ENCODE assay signal across 16 cellular contexts in the genomic region with DNA sequence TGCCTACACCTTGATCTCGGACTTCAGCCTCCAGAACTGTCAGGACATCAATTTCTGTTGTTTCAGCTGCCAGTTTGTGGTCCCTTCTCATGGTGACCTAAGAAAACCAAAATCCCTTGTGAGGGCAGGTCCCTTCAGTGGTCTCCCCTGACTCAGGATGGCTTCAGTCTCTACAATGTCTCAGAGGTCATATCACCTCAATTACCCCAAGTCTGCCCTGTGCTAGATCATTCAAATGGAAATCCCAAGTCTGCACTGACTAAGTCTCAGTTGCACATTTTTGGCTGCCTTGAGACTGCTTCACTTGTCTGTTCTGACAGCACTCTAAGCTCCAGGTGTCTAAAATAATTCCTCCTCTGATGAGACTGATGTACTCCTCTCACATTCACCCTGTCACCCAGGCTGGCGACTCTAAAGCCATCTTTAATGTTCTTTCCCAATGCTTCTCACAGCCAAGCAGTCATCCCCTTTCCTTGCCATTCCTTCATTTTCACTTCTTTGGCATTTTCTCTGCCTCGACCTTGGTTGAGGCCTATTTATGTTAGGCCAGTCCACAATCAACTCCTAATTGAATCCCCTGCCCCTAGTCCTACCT.
DNase-seq lines count a peak whose midpoint lies in the region; ATAC-seq and TF ChIP-seq lines count a peak whose summit lies in the region.
"Had no signal": no experiment of that assay in that cellular context is flagged by ENCODE, and none has a peak within 500 bp of the region (broad histone marks: within the 10 kb centered on the region; RNA-seq: fewer than 3 reads in every experiment).

No MANE protein-coding gene starts in this region.

- peaks cover 6% of the 10 kb centered on the region for H3K9me3 Mint-ChIP-seq in T-helper 1 cell treated with Interleukin-12 subunit alpha and Interleukin-12 subunit beta and Interleukin-4 antibody, amounts not matched to agents 30 μg/mL and 1 μg/mL, for 36 hours
- H3K9me3 Mint-ChIP-seq in T-cell = peaks cover 0 to 5% (median 3%) of the 10 kb centered on the region in 3 donors
- peaks cover 3 to 12% of the 10 kb centered on the region in 2 donors for H3K9me3 Mint-ChIP-seq in stimulated activated naive CD8-positive, alpha-beta T cell treated with anti-CD3 and anti-CD28 coated beads, Interleukin-15, amount 100 ng/mL, for 72 hours
- no peaks in the 10 kb centered on the region for H3K9me3 Mint-ChIP-seq in type B pancreatic cell

- H3K4me2 ChIP-seq in fibroblast of lung (ENCODE audit: extremely low read depth, insufficient read depth, low read length) = no peak overlapping the region

- DNase-seq in T-helper 1 cell = no peak
- DNase-seq in T-cell = no peak
- DNase-seq in fibroblast of lung (ENCODE audit: low read depth in 2 of 2) = peak in 1 of 2 donors; percentile 41
- no peak for DNase-seq in stimulated activated naive CD8-positive, alpha-beta T cell treated with anti-CD3 and anti-CD28 coated beads, Interleukin-15, amount 100 ng/mL, for 72 hours
- DNase-seq in NCI-H774 (lab: John Stamatoyannopoulos, UW) = no peak
- DNase-seq in type B pancreatic cell (ENCODE audit: extremely low spot score, unreplicated experiment) = no peak
- no peak for DNase-seq in H4 (ENCODE audit: low spot score)
- DNase-seq: activated CD4-positive, CD25-positive, alpha-beta regulatory T cell; activated CD8-positive, alpha-beta memory T cell treated with anti-CD3 and anti-CD28 coated beads, Interleukin-2, amount 50 U/mL, for 4 hours; cerebellar nuclear complex; GDM1; NCI-H524 treated with DMSO at 0.1 percent for 48 hours; posterior cingulate gyrus; stimulated activated CD4-positive, alpha-beta T cell treated with anti-CD3 and anti-CD28 coated beads, Interleukin-12 subunit alpha, Interleukin-12 subunit beta, amount 100 ng/mL, for 4 hours had no signal

- H3K27me3 ChIP-seq in fibroblast of lung (ENCODE audit: control insufficient read depth, insufficient read depth, low read length) = no peaks in the 10 kb centered on the region

- no peaks in the 10 kb centered on the region for H3K9me3 ChIP-seq in fibroblast of lung (ENCODE audit: control insufficient read depth, insufficient read depth, low read depth, low read length)

- H3K27ac ChIP-seq in fibroblast of lung (ENCODE audit: insufficient read depth, low read length) = peak overlapping the region; percentile 40

- H4K20me1 ChIP-seq in fibroblast of lung (ENCODE audit: control insufficient read depth, extremely low read depth, insufficient read depth, low read length) = no peaks in the 10 kb centered on the region

- ATAC-seq in T-cell (replicated peaks in 1 of 4) = no peak
- peak; percentile 28 for ATAC-seq in stimulated activated naive CD8-positive, alpha-beta T cell treated with anti-CD3 and anti-CD28 coated beads, Interleukin-15, amount 100 ng/mL, for 72 hours

- H3K9ac ChIP-seq in fibroblast of lung (ENCODE audit: insufficient read depth, low read length) = no peak overlapping the region

- TF ChIP-seq CTCF in fibroblast of lung (conservative IDR thresholded peaks at IDR 0.05 in 1 of 2, IDR thresholded peaks at IDR 0.05 in 1 of 2; ENCODE audit: low read depth in 1 of 2, low read length in 2 of 2) (no peak), type B pancreatic cell (conservative IDR thresholded peaks at IDR 0.05) (no peak)

- peaks cover 8% of the 10 kb centered on the region for H3K4me1 Mint-ChIP-seq in T-helper 1 cell treated with Interleukin-12 subunit alpha and Interleukin-12 subunit beta and Interleukin-4 antibody, amounts not matched to agents 30 μg/mL and 1 μg/mL, for 36 hours (ENCODE audit: low read depth)
- H3K4me1 Mint-ChIP-seq in T-cell = peaks cover 17 to 26% (median 23%) of the 10 kb centered on the region in 3 donors
- peaks cover 19% of the 10 kb centered on the region for H3K4me1 Mint-ChIP-seq in stimulated activated naive CD8-positive, alpha-beta T cell treated with anti-CD3 and anti-CD28 coated beads, Interleukin-15, amount 100 ng/mL, for 72 hours
- H3K4me1 Mint-ChIP-seq in type B pancreatic cell (ENCODE audit: unreplicated experiment) = peaks cover 25% of the 10 kb centered on the region

- peaks cover 4% of the 10 kb centered on the region for H3K36me3 Mint-ChIP-seq in T-helper 1 cell treated with Interleukin-12 subunit alpha and Interleukin-12 subunit beta and Interleukin-4 antibody, amounts not matched to agents 30 μg/mL and 1 μg/mL, for 36 hours (ENCODE audit: low read depth)
- peaks cover 2% of the 10 kb centered on the region for H3K36me3 Mint-ChIP-seq in T-cell
- no peaks in the 10 kb centered on the region for H3K36me3 Mint-ChIP-seq in type B pancreatic cell

- POLR2A ChIA-PET in T-cell (lab: Charles Lee) = no interaction called here

- H3K4me3 Mint-ChIP-seq in T-helper 1 cell treated with Interleukin-12 subunit alpha and Interleukin-12 subunit beta and Interleukin-4 antibody, amounts not matched to agents 30 μg/mL and 1 μg/mL, for 36 hours = no peak overlapping the region
- H3K4me3 Mint-ChIP-seq in T-cell (peak overlapping the region in 2 of 3 donors; percentile 1 to 34), type B pancreatic cell (no peak overlapping the region)
- no peak overlapping the region for H3K4me3 Mint-ChIP-seq in stimulated activated naive CD8-positive, alpha-beta T cell treated with anti-CD3 and anti-CD28 coated beads, Interleukin-15, amount 100 ng/mL, for 72 hours

- no peak overlapping the region for H2AFZ ChIP-seq in fibroblast of lung (ENCODE audit: low read length)

- H3K79me2 ChIP-seq in fibroblast of lung (ENCODE audit: control insufficient read depth, insufficient read depth, low read length) = no peaks in the 10 kb centered on the region

- H3K27me3 Mint-ChIP-seq in T-helper 1 cell treated with Interleukin-12 subunit alpha and Interleukin-12 subunit beta and Interleukin-4 antibody, amounts not matched to agents 30 μg/mL and 1 μg/mL, for 36 hours (ENCODE audit: low read depth) = no peaks in the 10 kb centered on the region
- H3K27me3 Mint-ChIP-seq in T-cell (no peaks in the 10 kb centered on the region), type B pancreatic cell (peaks cover 4% of the 10 kb centered on the region)
- H3K27me3 Mint-ChIP-seq in stimulated activated naive CD8-positive, alpha-beta T cell treated with anti-CD3 and anti-CD28 coated beads, Interleukin-15, amount 100 ng/mL, for 72 hours = no peaks in the 10 kb centered on the region
- H3K27me3 Mint-ChIP-seq: activated naive CD4-positive, alpha-beta T cell treated with anti-CD3 and anti-CD28 coated beads, Interleukin-2, amount 50 U/mL, for 24 hours had no signal

- CTCF ChIA-PET in T-cell (lab: Charles Lee) = interaction anchor here in 1 of 2 donors (2.5 kb wide), 1 partner anchor 14 kb away, joined by 5 read pairs; no protein-coding TSS in a partner anchor

- no peaks in the 10 kb centered on the region for H3K36me3 ChIP-seq in fibroblast of lung (ENCODE audit: control insufficient read depth, insufficient read depth, low read length)

- H3K4me3 ChIP-seq in fibroblast of lung (replicated peaks in 1 of 4; ENCODE audit: control extremely low read depth in 1 of 4, insufficient read depth in 1 of 4, low read depth in 3 of 4, low read length in 4 of 4) = no peak overlapping the region

- H3K4me1 ChIP-seq in fibroblast of lung (ENCODE audit: control insufficient read depth, extremely low read depth, insufficient read depth, low read length) = peaks cover 8% of the 10 kb centered on the region

- peak overlapping the region; percentile 15 for H3K27ac Mint-ChIP-seq in T-helper 1 cell treated with Interleukin-12 subunit alpha and Interleukin-12 subunit beta and Interleukin-4 antibody, amounts not matched to agents 30 μg/mL and 1 μg/mL, for 36 hours
- H3K27ac Mint-ChIP-seq in T-cell (no peak overlapping the region), type B pancreatic cell (no peak overlapping the region)
- H3K27ac Mint-ChIP-seq in stimulated activated naive CD8-positive, alpha-beta T cell treated with anti-CD3 and anti-CD28 coated beads, Interleukin-15, amount 100 ng/mL, for 72 hours = no peak overlapping the region
- H3K27ac Mint-ChIP-seq: activated naive CD4-positive, alpha-beta T cell treated with anti-CD3 and anti-CD28 coated beads, Interleukin-2, amount 50 U/mL, for 24 hours had no signal

Comparison
In these comparisons a context has a peak if more than half of its experiments do, and no peak if none do; other contexts are left out.
1. H3K4me3 Mint-ChIP-seq: peak in T-cell (2 of 3); none in T-helper 1 cell treated with Interleukin-12 subunit alpha and Interleukin-12 subunit beta and Interleukin-4 antibody, amounts not matched to agents 30 μg/mL and 1 μg/mL, for 36 hours (single experiment), stimulated activated naive CD8-positive, alpha-beta T cell treated with anti-CD3 and anti-CD28 coated beads, Interleukin-15, amount 100 ng/mL, for 72 hours (0 of 2) and type B pancreatic cell (single experiment).